9 cellular contexts compared by ENCODE assay signal in the genomic region with DNA sequence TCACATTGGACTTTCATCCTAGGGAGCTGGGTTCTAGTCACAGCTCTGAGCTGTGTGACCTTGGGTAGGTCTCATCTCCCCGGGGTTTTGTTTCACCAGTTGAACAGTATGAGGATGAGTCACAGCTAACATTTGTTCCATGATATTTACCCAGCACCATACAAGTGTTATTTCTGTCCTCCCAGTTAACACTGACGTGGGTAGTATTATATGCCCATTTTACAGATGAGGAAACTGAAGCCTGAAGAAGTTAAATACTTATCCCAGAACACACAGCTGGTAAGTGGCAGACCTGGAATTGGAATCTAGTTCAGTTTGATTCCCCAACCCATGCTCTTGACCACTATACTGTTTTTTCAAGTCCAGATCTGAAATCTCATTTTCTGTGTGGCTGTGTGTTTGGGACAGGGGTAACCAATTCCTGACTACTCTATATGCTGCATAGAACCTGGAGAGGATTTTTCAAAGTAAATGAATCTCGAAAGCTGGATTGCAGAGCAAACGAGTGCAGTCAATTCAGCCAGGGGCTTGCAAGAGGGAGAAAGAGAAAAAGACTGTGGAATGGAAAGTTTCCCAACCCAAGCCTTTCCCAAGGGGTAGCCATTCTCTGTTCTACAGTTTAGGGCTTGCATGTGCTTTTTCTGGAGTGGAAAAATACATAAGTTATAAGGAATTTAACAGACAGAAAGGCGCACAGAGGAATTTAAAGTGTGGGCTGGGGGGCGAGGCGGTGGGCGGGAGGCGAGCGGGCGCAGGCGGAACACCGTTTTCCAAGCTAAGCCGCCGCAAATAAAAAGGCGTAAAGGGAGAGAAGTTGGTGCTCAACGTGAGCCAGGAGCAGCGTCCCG. TPM values are rescaled to one million over a fixed set of nuclear protein-coding genes. Genes with fewer than 3 reads are reported as not detected.
DNase-seq lines count a peak whose midpoint lies in the region; ATAC-seq and TF ChIP-seq lines count a peak whose summit lies in the region.
"Had no signal": no experiment of that assay in that cellular context is flagged by ENCODE, and none has a peak within 500 bp of the region (broad histone marks: within the 10 kb centered on the region; RNA-seq: fewer than 3 reads in every experiment).

No MANE protein-coding gene starts in this region.

- no peak for DNase-seq in Peyer's patch
- peak; percentile 64 for DNase-seq in fibroblast of mammary gland (ENCODE audit: low read depth)
- no peak for DNase-seq in nephron progenitor cell
- DNase-seq in activated effector memory CD4-positive, alpha-beta T cell treated with anti-CD3 and anti-CD28 coated beads, Interleukin-2, amount 50 U/mL, for 16 hours: no peak
- DNase-seq in SHP77 treated with DMSO at 0.1 percent for 48 hours (lab: John Stamatoyannopoulos, UW): no peak
- DNase-seq in activated effector memory CD4-positive, alpha-beta T cell treated with Interleukin-2 at 50 U/mL for 16 hours: no peak
- no peak for DNase-seq in activated CD4-positive, alpha-beta T cell treated with anti-CD3 and anti-CD28 coated beads for 36 hours
- DNase-seq: CD8-positive, alpha-beta T cell had no signal

- H3K36me3 ChIP-seq in ACC112 (ENCODE audit: insufficient read depth, low read length) (no peaks in the 10 kb centered on the region), Peyer's patch (no peaks in the 10 kb centered on the region)

- H3K27ac ChIP-seq in ACC112 (ENCODE audit: low read depth, low read length): peak overlapping the region; percentile 51
- H3K27ac ChIP-seq in Peyer's patch: peak overlapping the region; percentile 51 to 78 (median 64)

- CTCF ChIA-PET in activated CD4-positive, alpha-beta T cell treated with anti-CD3 and anti-CD28 coated beads for 36 hours (lab: Charles Lee): no interaction called here

- POLR2A ChIA-PET in activated CD4-positive, alpha-beta T cell treated with anti-CD3 and anti-CD28 coated beads for 36 hours (lab: Charles Lee): no interaction called here

- H3K4me3 ChIP-seq in ACC112 (ENCODE audit: low read depth, low read length) (peak overlapping the region; percentile 77), Peyer's patch (peak overlapping the region; percentile 19 to 70 (median 40)), fibroblast of mammary gland (ENCODE audit: control insufficient read depth, low read depth, low read length) (peak overlapping the region; percentile 66)

- H3K27me3 ChIP-seq in ACC112 (ENCODE audit: insufficient read depth, low read length) (no peaks in the 10 kb centered on the region), Peyer's patch (no peaks in the 10 kb centered on the region)

- H2AFZ ChIP-seq in ACC112 (ENCODE audit: low read length, unreplicated experiment): peak overlapping the region; percentile 78

- H3K4me1 Mint-ChIP-seq in nephron progenitor cell: peaks cover 89% of the 10 kb centered on the region
- H3K4me1 Mint-ChIP-seq in activated CD4-positive, alpha-beta T cell treated with anti-CD3 and anti-CD28 coated beads for 36 hours: peaks cover 6% of the 10 kb centered on the region

- H3K4me1 ChIP-seq in ACC112 (ENCODE audit: control insufficient read depth, insufficient read depth, low read length, unreplicated experiment): peaks cover 38% of the 10 kb centered on the region
- peaks cover 0 to 7% (median 0%) of the 10 kb centered on the region in 4 donors for H3K4me1 ChIP-seq in Peyer's patch

- H3K27ac Mint-ChIP-seq in nephron progenitor cell: peak overlapping the region; percentile 100
- no peak overlapping the region for H3K27ac Mint-ChIP-seq in activated CD4-positive, alpha-beta T cell treated with anti-CD3 and anti-CD28 coated beads for 36 hours
- H3K27ac Mint-ChIP-seq: CD8-positive, alpha-beta T cell had no signal

- TF ChIP-seq CTCF in Peyer's patch (IDR thresholded peaks at IDR 0.05) (no peak), fibroblast of mammary gland (conservative IDR thresholded peaks at IDR 0.05; ENCODE audit: control insufficient read depth, insufficient read depth, low read depth, low read length) (no peak), nephron progenitor cell (IDR thresholded peaks at IDR 0.05) (no peak)

- H3K27me3 Mint-ChIP-seq in nephron progenitor cell (ENCODE audit: low read depth, poor library complexity): no peaks in the 10 kb centered on the region
- peaks cover 37% of the 10 kb centered on the region for H3K27me3 Mint-ChIP-seq in activated CD4-positive, alpha-beta T cell treated with anti-CD3 and anti-CD28 coated beads for 36 hours

- no peak for ATAC-seq in activated CD4-positive, alpha-beta T cell treated with anti-CD3 and anti-CD28 coated beads for 36 hours
- ATAC-seq: CD8-positive, alpha-beta T cell had no signal

- no peaks in the 10 kb centered on the region for H3K36me3 Mint-ChIP-seq in nephron progenitor cell (ENCODE audit: low read depth)
- no peaks in the 10 kb centered on the region for H3K36me3 Mint-ChIP-seq in activated CD4-positive, alpha-beta T cell treated with anti-CD3 and anti-CD28 coated beads for 36 hours (ENCODE audit: low read depth)
- H3K36me3 Mint-ChIP-seq: CD8-positive, alpha-beta T cell had no signal

- intact Hi-C loops in activated CD4-positive, alpha-beta T cell treated with anti-CD3 and anti-CD28 coated beads for 36 hours (cut with DNase I, micrococcal nuclease): no loop called here

- no peak for TF ChIP-seq POLR2A in Peyer's patch (IDR thresholded peaks at IDR 0.05)

- peak overlapping the region; percentile 91 for H3K4me3 Mint-ChIP-seq in nephron progenitor cell
- H3K4me3 Mint-ChIP-seq in activated CD4-positive, alpha-beta T cell treated with anti-CD3 and anti-CD28 coated beads for 36 hours: no peak overlapping the region
- H3K4me3 Mint-ChIP-seq: CD8-positive, alpha-beta T cell had no signal

- no peaks in the 10 kb centered on the region for H3K9me3 Mint-ChIP-seq in nephron progenitor cell
- no peaks in the 10 kb centered on the region for H3K9me3 Mint-ChIP-seq in activated CD4-positive, alpha-beta T cell treated with anti-CD3 and anti-CD28 coated beads for 36 hours (ENCODE audit: low read depth)
- H3K9me3 Mint-ChIP-seq: CD8-positive, alpha-beta T cell had no signal

- no peaks in the 10 kb centered on the region for H3K9me3 ChIP-seq in Peyer's patch

- no peaks in the 10 kb centered on the region for H3K79me2 ChIP-seq in ACC112 (ENCODE audit: control insufficient read depth, insufficient read depth, low read length, unreplicated experiment)

RNA-seq across cellular contexts. Expression of gene RARB, which starts 0.7 kb away (rescaled TPM):
- total RNA-seq in Peyer's patch: 1 to 10 TPM in 3 of 4 donors, under 1 TPM in 1; 0.53 to 4.1 (median 2.9) TPM
- not detected for total RNA-seq in activated CD4-positive, alpha-beta T cell treated with anti-CD3 and anti-CD28 coated beads for 36 hours
- total RNA-seq: CD8-positive, alpha-beta T cell had no signal
